In the genomic region with DNA sequence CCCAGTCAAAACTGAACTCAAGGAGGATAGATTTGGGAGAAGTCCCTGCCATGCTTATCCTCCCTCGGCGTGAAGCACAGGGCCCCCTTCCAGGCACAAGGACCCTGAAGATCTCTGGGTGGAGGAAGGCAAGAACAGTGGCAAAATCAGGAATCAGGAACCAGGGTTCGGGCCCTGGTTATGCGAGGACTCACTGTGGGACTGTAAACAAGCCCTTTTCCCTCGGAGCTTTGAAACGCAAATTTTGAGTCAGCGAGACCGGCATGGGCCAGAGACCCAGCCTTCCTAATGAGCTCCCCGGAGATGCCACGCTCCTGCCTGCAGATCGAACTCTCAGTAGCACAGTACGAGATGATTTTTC, we compare ENCODE assay signal across 11 cellular contexts.
DNase-seq lines count a peak whose midpoint lies in the region; ATAC-seq and TF ChIP-seq lines count a peak whose summit lies in the region.
"Had no signal": no experiment of that assay in that cellular context is flagged by ENCODE, and none has a peak within 500 bp of the region (broad histone marks: within the 10 kb centered on the region; RNA-seq: fewer than 3 reads in every experiment).

No MANE protein-coding gene starts in this region.

- H3K27me3 ChIP-seq in adipocyte (replicated peaks; ENCODE audit: control insufficient read depth, insufficient read depth, low read length) (no peaks in the 10 kb centered on the region), mesendoderm (ENCODE audit: insufficient read depth, low read length, poor library complexity) (no peaks in the 10 kb centered on the region), tibial artery (no peaks in the 10 kb centered on the region)

- H3K36me3 ChIP-seq in adipocyte (ENCODE audit: control insufficient read depth, insufficient read depth, low read length, severe bottlenecking) = no peaks in the 10 kb centered on the region
- H3K36me3 ChIP-seq in mesendoderm (ENCODE audit: control insufficient read depth, insufficient read depth, low read length) = no peaks in the 10 kb centered on the region
- no peaks in the 10 kb centered on the region for H3K36me3 ChIP-seq in tibial artery

- H3K4me3 Mint-ChIP-seq in activated naive CD4-positive, alpha-beta T cell treated with anti-CD3 and anti-CD28 coated beads, Interleukin-2, amount 10 ng/mL, durations not matched to agents 7 days and 5 days = peak overlapping the region; percentile 68

- H4K8ac ChIP-seq in mesendoderm (ENCODE audit: low read depth, low read length) = no peak overlapping the region

- H3K79me2 ChIP-seq in mesendoderm (ENCODE audit: control insufficient read depth, insufficient read depth, low read length) = no peaks in the 10 kb centered on the region

- no peak overlapping the region for H3K23ac ChIP-seq in mesendoderm (ENCODE audit: low read length)

- H3K56ac ChIP-seq in mesendoderm (ENCODE audit: low read length) = peak overlapping the region; percentile 75

- H3K4me3 ChIP-seq in adipocyte (ENCODE audit: low read length) = no peak overlapping the region
- no peak overlapping the region for H3K4me3 ChIP-seq in mesendoderm (ENCODE audit: low read length)
- H3K4me3 ChIP-seq in tibial artery = peak overlapping the region in 1 of 2 donors; percentile 57

- no peak overlapping the region for H2BK15ac ChIP-seq in mesendoderm (replicated peaks; ENCODE audit: low read depth)

- H3K4me1 Mint-ChIP-seq in activated naive CD4-positive, alpha-beta T cell treated with anti-CD3 and anti-CD28 coated beads, Interleukin-2, amount 10 ng/mL, durations not matched to agents 7 days and 5 days = peaks cover 70% of the 10 kb centered on the region

- H3K9me3 ChIP-seq in adipocyte (ENCODE audit: control insufficient read depth, low read length) (no peaks in the 10 kb centered on the region), tibial artery (no peaks in the 10 kb centered on the region)

- no peak for DNase-seq in activated naive CD4-positive, alpha-beta T cell treated with anti-CD3 and anti-CD28 coated beads, Interleukin-2, amount 10 ng/mL, durations not matched to agents 7 days and 5 days
- DNase-seq in activated naive CD4-positive, alpha-beta T cell treated with anti-CD3 and anti-CD28 coated beads, Interleukin-2, amount 50 U/mL, for 72 hours (ENCODE audit: low spot score in 2 of 2) = no peak
- no peak for DNase-seq in adipocyte (ENCODE audit: low read depth)
- DNase-seq in mesendoderm = peak; percentile 59
- no peak for DNase-seq in tibial artery
- DNase-seq in kidney glomerular epithelial cell (lab: John Stamatoyannopoulos, UW) = no peak
- no peak for DNase-seq in CD1c-positive myeloid dendritic cell (ENCODE audit: extremely low spot score)
- DNase-seq: NCI-H82 had no signal

- no peak overlapping the region for H3K4me2 ChIP-seq in mesendoderm (ENCODE audit: low read length)

- H2AK5ac ChIP-seq in mesendoderm (ENCODE audit: low read length) = no peak overlapping the region

- H4K5ac ChIP-seq in mesendoderm (ENCODE audit: low read length) = peak overlapping the region; percentile 56

- H3K4ac ChIP-seq in mesendoderm (ENCODE audit: low read depth, low read length) = peak overlapping the region; percentile 74

- intact Hi-C loops in tibial artery (cut with DNase I; ENCODE audit: low total_unique reads) = loop anchor here (10.0 kb wide), 1 partner anchor 88 kb away; a partner anchor contains a TSS

- peak overlapping the region; percentile 70 for H3K9ac ChIP-seq in adipocyte (ENCODE audit: low read length)
- peak overlapping the region; percentile 31 for H3K9ac ChIP-seq in mesendoderm (ENCODE audit: low read length)

- H3K27me3 Mint-ChIP-seq in activated naive CD4-positive, alpha-beta T cell treated with anti-CD3 and anti-CD28 coated beads, Interleukin-2, amount 10 ng/mL, durations not matched to agents 7 days and 5 days = peaks cover 84% of the 10 kb centered on the region

- CTCF ChIA-PET in activated naive CD4-positive, alpha-beta T cell treated with anti-CD3 and anti-CD28 coated beads, Interleukin-2, amount 10 ng/mL, durations not matched to agents 7 days and 5 days (lab: Charles Lee) = interaction anchor here (0.7 to 2.4 kb wide), 2 partner anchors 8 to 16 kb away, joined by 4 to 11 read pairs; no protein-coding TSS in a partner anchor

- H2BK5ac ChIP-seq in mesendoderm (ENCODE audit: low read length) = peak overlapping the region; percentile 17

- H3K27ac Mint-ChIP-seq in activated naive CD4-positive, alpha-beta T cell treated with anti-CD3 and anti-CD28 coated beads, Interleukin-2, amount 10 ng/mL, durations not matched to agents 7 days and 5 days = peak overlapping the region; percentile 89
- H3K27ac Mint-ChIP-seq in activated naive CD4-positive, alpha-beta T cell treated with anti-CD3 and anti-CD28 coated beads, Interleukin-2, amount 50 U/mL, for 72 hours = peak overlapping the region in 1 of 2 donors; percentile 90

- no CpG with 5 or more reads among the region's 12 CpGs for WGBS in mesendoderm (ENCODE audit: extremely low coverage, insufficient coverage, low lambda C conversion rate)

- no peak overlapping the region for H2BK120ac ChIP-seq in mesendoderm (ENCODE audit: low read depth, low read length)

- no peak for TF ChIP-seq CTCF in tibial artery (IDR thresholded peaks at IDR 0.05)

- no peaks in the 10 kb centered on the region for H3K9me3 Mint-ChIP-seq in activated naive CD4-positive, alpha-beta T cell treated with anti-CD3 and anti-CD28 coated beads, Interleukin-2, amount 10 ng/mL, durations not matched to agents 7 days and 5 days
- peaks cover 0 to 4% of the 10 kb centered on the region in 2 donors for H3K9me3 Mint-ChIP-seq in activated naive CD4-positive, alpha-beta T cell treated with anti-CD3 and anti-CD28 coated beads, Interleukin-2, amount 50 U/mL, for 72 hours
- H3K9me3 Mint-ChIP-seq: neural crest cell had no signal

- H3K4me1 ChIP-seq in adipocyte (ENCODE audit: control insufficient read depth, insufficient read depth, low read length) (peaks cover 53% of the 10 kb centered on the region), mesendoderm (ENCODE audit: control insufficient read depth, low read depth, low read length) (peaks cover 23% of the 10 kb centered on the region), tibial artery (peaks cover 0 to 51% (median 42%) of the 10 kb centered on the region in 4 donors)

- H3K27ac ChIP-seq in mesendoderm (ENCODE audit: low read depth, low read length) (peak overlapping the region; percentile 91), tibial artery (peak overlapping the region; percentile 65 to 69)
- H3K27ac ChIP-seq: VCaP had no signal

- peaks cover 12% of the 10 kb centered on the region for H3K36me3 Mint-ChIP-seq in activated naive CD4-positive, alpha-beta T cell treated with anti-CD3 and anti-CD28 coated beads, Interleukin-2, amount 10 ng/mL, durations not matched to agents 7 days and 5 days
- H3K36me3 Mint-ChIP-seq in activated naive CD4-positive, alpha-beta T cell treated with anti-CD3 and anti-CD28 coated beads, Interleukin-2, amount 50 U/mL, for 72 hours = peaks cover 0 to 16% of the 10 kb centered on the region in 2 donors

- ATAC-seq in activated naive CD4-positive, alpha-beta T cell treated with anti-CD3 and anti-CD28 coated beads, Interleukin-2, amount 50 U/mL, for 72 hours = no peak
- ATAC-seq in HG03354 (IDR thresholded peaks at IDR 0.05; ENCODE audit: poor library complexity, severe bottlenecking, unreplicated experiment) = no peak

- no peaks in the 10 kb centered on the region for H3K79me1 ChIP-seq in mesendoderm (ENCODE audit: low read length)

- H3K18ac ChIP-seq in mesendoderm (ENCODE audit: low read length) = peak overlapping the region; percentile 91
